ENCODE assay signal across 1 cellular context in the genomic region with DNA sequence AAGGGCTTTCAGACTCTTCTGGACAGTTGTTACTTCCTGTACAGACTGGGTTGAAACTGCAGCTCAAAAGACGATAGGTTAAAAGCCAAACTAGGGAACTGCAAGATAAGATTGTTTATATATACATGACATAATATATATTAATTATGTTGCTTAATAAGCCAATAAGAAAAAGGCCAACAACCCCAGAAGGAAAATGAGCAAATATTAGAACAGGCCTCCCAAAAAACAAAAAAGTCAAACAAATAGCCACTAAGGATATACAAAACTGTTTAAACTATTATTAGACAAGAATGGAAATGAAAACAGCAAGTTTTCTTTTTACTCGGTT.
TF ChIP-seq lines count a peak whose summit lies in the region.

No MANE protein-coding gene starts in this region.

TF ChIP-seq in K562, 482 proteins besides CTCF, POLR2A, EP300 and RAD21 (continued from another document):
- TF ChIP-seq, protein P1, sequence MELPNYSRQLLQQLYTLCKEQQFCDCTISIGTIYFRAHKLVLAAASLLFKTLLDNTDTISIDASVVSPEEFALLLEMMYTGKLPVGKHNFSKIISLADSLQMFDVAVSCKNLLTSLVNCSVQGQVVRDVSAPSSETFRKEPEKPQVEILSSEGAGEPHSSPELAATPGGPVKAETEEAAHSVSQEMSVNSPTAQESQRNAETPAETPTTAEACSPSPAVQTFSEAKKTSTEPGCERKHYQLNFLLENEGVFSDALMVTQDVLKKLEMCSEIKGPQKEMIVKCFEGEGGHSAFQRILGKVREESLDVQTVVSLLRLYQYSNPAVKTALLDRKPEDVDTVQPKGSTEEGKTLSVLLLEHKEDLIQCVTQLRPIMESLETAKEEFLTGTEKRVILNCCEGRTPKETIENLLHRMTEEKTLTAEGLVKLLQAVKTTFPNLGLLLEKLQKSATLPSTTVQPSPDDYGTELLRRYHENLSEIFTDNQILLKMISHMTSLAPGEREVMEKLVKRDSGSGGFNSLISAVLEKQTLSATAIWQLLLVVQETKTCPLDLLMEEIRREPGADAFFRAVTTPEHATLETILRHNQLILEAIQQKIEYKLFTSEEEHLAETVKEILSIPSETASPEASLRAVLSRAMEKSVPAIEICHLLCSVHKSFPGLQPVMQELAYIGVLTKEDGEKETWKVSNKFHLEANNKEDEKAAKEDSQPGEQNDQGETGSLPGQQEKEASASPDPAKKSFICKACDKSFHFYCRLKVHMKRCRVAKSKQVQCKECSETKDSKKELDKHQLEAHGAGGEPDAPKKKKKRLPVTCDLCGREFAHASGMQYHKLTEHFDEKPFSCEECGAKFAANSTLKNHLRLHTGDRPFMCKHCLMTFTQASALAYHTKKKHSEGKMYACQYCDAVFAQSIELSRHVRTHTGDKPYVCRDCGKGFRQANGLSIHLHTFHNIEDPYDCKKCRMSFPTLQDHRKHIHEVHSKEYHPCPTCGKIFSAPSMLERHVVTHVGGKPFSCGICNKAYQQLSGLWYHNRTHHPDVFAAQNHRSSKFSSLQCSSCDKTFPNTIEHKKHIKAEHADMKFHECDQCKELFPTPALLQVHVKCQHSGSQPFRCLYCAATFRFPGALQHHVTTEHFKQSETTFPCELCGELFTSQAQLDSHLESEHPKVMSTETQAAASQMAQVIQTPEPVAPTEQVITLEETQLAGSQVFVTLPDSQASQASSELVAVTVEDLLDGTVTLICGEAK (IDR thresholded peaks at IDR 0.05) = peak; percentile 49; the same call in 1 of the 2 replicates
- TF ChIP-seq, protein P1 (CRISPR knock-in tag; IDR thresholded peaks at IDR 0.05) = no peak
TF ChIP-seq in K562: peak in this region for 10.
